8 cellular contexts compared by ENCODE assay signal in the genomic region with DNA sequence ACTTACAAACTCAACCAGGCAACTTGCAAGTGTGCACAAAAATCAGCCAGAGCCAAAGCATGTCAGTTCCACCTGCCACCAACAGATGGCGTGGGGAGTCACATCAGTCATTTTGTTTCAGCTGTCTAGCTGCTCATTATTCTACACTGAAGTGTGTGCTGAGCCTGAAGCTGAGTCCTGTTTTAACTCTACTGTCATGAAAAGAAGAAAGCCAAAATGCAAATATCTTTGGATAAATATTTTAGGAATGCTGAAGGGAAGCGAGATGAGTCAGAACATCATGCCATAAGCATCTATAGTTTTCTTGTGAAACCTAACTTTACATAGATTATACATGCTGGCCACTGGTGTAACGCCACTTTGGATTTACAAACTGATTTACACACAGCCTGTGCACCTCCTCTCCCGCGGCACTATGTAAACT.
DNase-seq lines count a peak whose midpoint lies in the region; ATAC-seq, FAIRE-seq and TF ChIP-seq lines count a peak whose summit lies in the region.

No MANE protein-coding gene starts in this region.

- POLR2A ChIA-PET in CD8-positive, alpha-beta memory T cell (lab: Charles Lee), result no interaction called here

- 0 out of 2 replicates have a peak, but pooled peaks cover 4% of the 10 kb centered on the region for H4K20me1 ChIP-seq in OCI-LY3 (ENCODE audit: insufficient read depth, low read length)

- H3K27me3 ChIP-seq in CD8-positive, alpha-beta memory T cell (ENCODE audit: insufficient read depth, low read length, poor library complexity, severe bottlenecking), result no peaks in the 10 kb centered on the region
- no peaks in the 10 kb centered on the region for H3K27me3 ChIP-seq in OCI-LY3 (ENCODE audit: low read depth, low read length)

- H3K4me3 Mint-ChIP-seq in CD8-positive, alpha-beta memory T cell, result no peak overlapping the region

- no peak overlapping the region for H3K4me2 ChIP-seq in OCI-LY3 (ENCODE audit: low read length)

- H3K9me3 Mint-ChIP-seq in CD8-positive, alpha-beta memory T cell, result no peaks in the 10 kb centered on the region

- H3K27ac ChIP-seq in CD8-positive, alpha-beta memory T cell (ENCODE audit: low read depth, low read length), result no peak overlapping the region
- H3K27ac ChIP-seq in OCI-LY3 (ENCODE audit: low read length), result no peak overlapping the region

- H3K36me3 Mint-ChIP-seq in CD8-positive, alpha-beta memory T cell, result peaks cover 4 to 27% (median 12%) of the 10 kb centered on the region in 3 donors

- FAIRE-seq in HTR-8/SVneo (lab: Jason Lieb, UNC), result peak; percentile 84

- H3K27me3 Mint-ChIP-seq in CD8-positive, alpha-beta memory T cell, result peaks cover 0 to 4% of the 10 kb centered on the region in 2 donors

- H3K9ac ChIP-seq in OCI-LY3 (ENCODE audit: low read length), result no peak overlapping the region

- H2AFZ ChIP-seq in OCI-LY3 (ENCODE audit: low read depth, low read length), result no peak overlapping the region

- no peak for ATAC-seq in GM18909 (IDR thresholded peaks at IDR 0.05; ENCODE audit: poor library complexity, unreplicated experiment)

- H3K27ac Mint-ChIP-seq in CD8-positive, alpha-beta memory T cell, result no peak overlapping the region

- CTCF ChIA-PET in CD8-positive, alpha-beta memory T cell (lab: Charles Lee), result interaction anchor here (0.5 to 1.7 kb wide), 12 partner anchors 8 to 285 kb away, joined by 3 to 6 read pairs (median 4); no protein-coding TSS in a partner anchor

- no peaks in the 10 kb centered on the region for H3K4me1 ChIP-seq in CD8-positive, alpha-beta memory T cell (ENCODE audit: insufficient read depth, low read length)
- no peaks in the 10 kb centered on the region for H3K4me1 ChIP-seq in OCI-LY3 (ENCODE audit: low read length)

- no peaks in the 10 kb centered on the region for H3K9me3 ChIP-seq in CD8-positive, alpha-beta memory T cell (ENCODE audit: low read length)
- no peaks in the 10 kb centered on the region for H3K9me3 ChIP-seq in OCI-LY3 (ENCODE audit: insufficient read depth, low read length)

- H3K4me1 Mint-ChIP-seq in CD8-positive, alpha-beta memory T cell, result no peaks in the 10 kb centered on the region

- H3K4me3 ChIP-seq in CD8-positive, alpha-beta memory T cell (ENCODE audit: low read length), result no peak overlapping the region
- no peak overlapping the region for H3K4me3 ChIP-seq in OCI-LY3 (ENCODE audit: low read length)

- H3K79me2 ChIP-seq in OCI-LY3 (ENCODE audit: low read length), result no peaks in the 10 kb centered on the region

- TF ChIP-seq CTCF in OCI-LY3 (IDR thresholded peaks at IDR 0.05; ENCODE audit: low read depth, low read length), result peak; percentile 78

- H3K36me3 ChIP-seq in CD8-positive, alpha-beta memory T cell (ENCODE audit: insufficient read depth, low read length), result no peaks in the 10 kb centered on the region
- H3K36me3 ChIP-seq in OCI-LY3 (replicated peaks; ENCODE audit: low read depth, low read length), result peaks cover 19% of the 10 kb centered on the region

- peak; percentile 29 to 68 (median 44) for DNase-seq in CD8-positive, alpha-beta memory T cell
- DNase-seq in HTR-8/SVneo (ENCODE audit: insufficient read length, low spot score) (peak; percentile 84), activated T-helper 1 cell treated with Interleukin-2 at 50 U/mL for 16 hours (ENCODE audit: low read depth) (peak; percentile 30), fibroblast of the conjunctiva (ENCODE audit: low read depth) (peak; percentile 31), non-pigmented ciliary epithelial cell (ENCODE audit: low read depth) (peak; percentile 30), superior temporal gyrus (ENCODE audit: extremely low spot score) (peak; percentile 97)

Comparison
In these comparisons a context has a peak if more than half of its experiments do, and no peak if none do; other contexts are left out.
1. DNase-seq: peak in every context shown above with its lines; median percentile 97 in superior temporal gyrus; 84 in HTR-8/SVneo; 44 in CD8-positive, alpha-beta memory T cell; 31 in fibroblast of the conjunctiva; 30 in activated T-helper 1 cell treated with Interleukin-2 at 50 U/mL for 16 hours; 30 in non-pigmented ciliary epithelial cell.